14 cellular contexts compared by ENCODE assay signal in genomic region chr2:20288941-20289340, GRCh38.
DNase-seq lines count a peak whose midpoint lies in the region; ATAC-seq, FAIRE-seq and TF ChIP-seq lines count a peak whose summit lies in the region.
"Had no signal": no experiment of that assay in that cellular context is flagged by ENCODE, and none has a peak within 500 bp of the region (broad histone marks: within the 10 kb centered on the region; RNA-seq: fewer than 3 reads in every experiment).

No MANE protein-coding gene starts in this region.

- H3K9ac ChIP-seq in adipocyte (ENCODE audit: low read length): peak overlapping the region; percentile 33

- intact Hi-C loops in prostate gland (cut with DNase I): no loop called here

- no peak for ATAC-seq in activated T-cell treated with anti-CD3 and anti-CD28 coated beads, Interleukin-2, amount 50 U/mL, for 72 hours (replicated peaks in 1 of 2)
- ATAC-seq: Panc1 had no signal

- no peak for DNase-seq in activated T-cell treated with anti-CD3 and anti-CD28 coated beads, Interleukin-2, amount 50 U/mL, for 72 hours
- DNase-seq in activated T-cell treated with anti-CD3 and anti-CD28 coated beads for 4 hours: no peak
- DNase-seq in adipocyte (ENCODE audit: low read depth): peak; percentile 49
- DNase-seq in glomerular visceral epithelial cell (ENCODE audit: extremely low spot score): peak; percentile 13
- DNase-seq in urothelium cell line (ENCODE audit: low spot score): peak; percentile 37
- no peak for DNase-seq in cortex of kidney (lab: John Stamatoyannopoulos, UW)
- DNase-seq in prostate gland (ENCODE audit: low spot score): no peak
- no peak for DNase-seq in NCI-H128 (lab: John Stamatoyannopoulos, UW; ENCODE audit: unreplicated experiment)
- DNase-seq: Karpas-422, NCI-H2171 treated with DMSO at 0.1 percent for 48 hours, substantia nigra, T-helper 9 cell had no signal

- no peak for TF ChIP-seq POLR2A in prostate gland (IDR thresholded peaks at IDR 0.05)

- no peaks in the 10 kb centered on the region for H3K27me3 ChIP-seq in adipocyte (replicated peaks; ENCODE audit: control insufficient read depth, insufficient read depth, low read length)
- no peaks in the 10 kb centered on the region for H3K27me3 ChIP-seq in prostate gland (replicated peaks; ENCODE audit: insufficient read depth)

- H3K4me3 ChIP-seq in adipocyte (ENCODE audit: low read length): no peak overlapping the region
- no peak overlapping the region for H3K4me3 ChIP-seq in prostate gland

- H3K27ac Mint-ChIP-seq in activated T-cell treated with anti-CD3 and anti-CD28 coated beads, Interleukin-2, amount 50 U/mL, for 72 hours: peak overlapping the region; percentile 20

- H3K9me3 ChIP-seq in adipocyte (ENCODE audit: control insufficient read depth, low read length): no peaks in the 10 kb centered on the region
- no peaks in the 10 kb centered on the region for H3K9me3 ChIP-seq in prostate gland

- H3K4me1 ChIP-seq in adipocyte (ENCODE audit: control insufficient read depth, insufficient read depth, low read length) (peaks cover 21% of the 10 kb centered on the region), prostate gland (replicated peaks) (no peaks in the 10 kb centered on the region)

- H3K4me1 Mint-ChIP-seq in activated T-cell treated with anti-CD3 and anti-CD28 coated beads, Interleukin-2, amount 50 U/mL, for 72 hours (ENCODE audit: low read depth): peaks cover 6% of the 10 kb centered on the region

- H3K9me3 Mint-ChIP-seq in activated T-cell treated with anti-CD3 and anti-CD28 coated beads, Interleukin-2, amount 50 U/mL, for 72 hours: no peaks in the 10 kb centered on the region

- TF ChIP-seq CTCF in prostate gland (IDR thresholded peaks at IDR 0.05): no peak

- 79% methylated on average over 5 of the region's 5 CpGs for WGBS in prostate gland

- no peak overlapping the region for H3K27ac ChIP-seq in prostate gland

- H3K27me3 Mint-ChIP-seq in activated T-cell treated with anti-CD3 and anti-CD28 coated beads, Interleukin-2, amount 50 U/mL, for 72 hours (ENCODE audit: low read depth): no peaks in the 10 kb centered on the region

- no peak overlapping the region for H3K4me3 Mint-ChIP-seq in activated T-cell treated with anti-CD3 and anti-CD28 coated beads, Interleukin-2, amount 50 U/mL, for 72 hours

- peaks cover 4 to 14% of the 10 kb centered on the region in 2 donors for H3K36me3 Mint-ChIP-seq in activated T-cell treated with anti-CD3 and anti-CD28 coated beads, Interleukin-2, amount 50 U/mL, for 72 hours (ENCODE audit: insufficient read depth in 2 of 2)

- no peak for FAIRE-seq in urothelium cell line (lab: Jason Lieb, UNC)
- FAIRE-seq: A204.1 had no signal

- H3K36me3 ChIP-seq in adipocyte (ENCODE audit: control insufficient read depth, insufficient read depth, low read length, severe bottlenecking): peaks cover 37% of the 10 kb centered on the region
- H3K36me3 ChIP-seq in prostate gland: no peaks in the 10 kb centered on the region

Comparison
In these comparisons a context has a peak if more than half of its experiments do, and no peak if none do; other contexts are left out.
1. DNase-seq: peak in adipocyte (single experiment), glomerular visceral epithelial cell (single experiment) and urothelium cell line (single experiment); none in activated T-cell treated with anti-CD3 and anti-CD28 coated beads, Interleukin-2, amount 50 U/mL, for 72 hours (0 of 2), activated T-cell treated with anti-CD3 and anti-CD28 coated beads for 4 hours (single experiment), cortex of kidney (single experiment), prostate gland (single experiment) and NCI-H128 (single experiment).